8 cellular contexts compared by ENCODE assay signal in the genomic region with DNA sequence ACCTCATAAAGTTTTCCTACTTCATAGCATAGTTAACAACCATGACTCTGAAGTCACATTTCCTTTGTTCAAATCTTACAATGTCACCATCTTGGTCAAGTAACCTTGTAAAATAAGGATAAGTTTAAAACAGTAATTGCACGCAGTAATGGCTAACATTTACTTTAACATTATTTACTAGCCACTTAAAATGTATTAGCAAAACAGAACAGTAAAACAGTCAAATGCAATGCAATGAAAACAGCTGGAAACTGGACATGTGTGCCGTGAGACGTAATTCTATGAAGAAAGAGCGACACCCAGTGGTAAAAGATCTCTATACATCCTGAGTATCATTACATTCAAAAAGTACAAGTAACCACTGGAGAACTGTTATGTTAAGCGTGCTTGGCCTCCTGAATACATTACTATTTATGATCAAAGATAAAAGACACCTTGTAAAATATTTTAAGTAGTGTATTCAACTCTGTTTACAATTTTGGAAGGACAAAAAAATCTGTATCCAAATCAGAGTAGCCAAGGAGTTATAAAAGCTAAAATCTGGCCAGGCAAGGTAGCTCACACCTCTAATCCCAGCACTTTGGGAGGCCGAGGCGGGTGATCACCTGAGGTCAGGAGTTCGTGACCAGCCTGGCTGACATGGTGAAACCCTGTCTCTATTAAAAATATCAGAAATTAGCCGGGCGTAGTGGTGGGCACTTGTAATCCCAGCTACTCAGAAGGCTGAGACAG. TPM values are rescaled to one million over a fixed set of nuclear protein-coding genes. Genes with fewer than 3 reads are reported as not detected.
A peak's percentile ranks its signal among the peaks of the same experiment; 100 is the strongest.
DNase-seq lines count a peak whose midpoint lies in the region; ATAC-seq, FAIRE-seq and TF ChIP-seq lines count a peak whose summit lies in the region.

No MANE protein-coding gene starts in this region.

- DNase-seq in COLO829 (ENCODE audit: low spot score) (peak; percentile 48), HL-60 (ENCODE audit: low read depth in 1 of 2, low spot score in 1 of 2) (peak; percentile 40 to 43), NCI-H82 (lab: John Stamatoyannopoulos, UW) (peak; percentile 78), bronchial epithelial cell (ENCODE audit: low read depth) (peak; percentile 70), left colon (no peak), tibial nerve (ENCODE audit: low spot score in 2 of 2) (peak in 1 of 2 donors; percentile 58)
- no peak for DNase-seq in stimulated activated CD4-positive, alpha-beta T cell treated with anti-CD3 and anti-CD28 coated beads, Interleukin-4, amount 100 ng/mL, for 24 hours

- no peak for TF ChIP-seq POLR2A in tibial nerve (IDR thresholded peaks at IDR 0.05)

- no peaks in the 10 kb centered on the region for H3K9me3 ChIP-seq in tibial nerve

- H3K36me3 ChIP-seq in bronchial epithelial cell (ENCODE audit: control insufficient read depth, insufficient read depth, low read length) = no peaks in the 10 kb centered on the region
- peaks cover 0 to 51% (median 4%) of the 10 kb centered on the region in 3 donors for H3K36me3 ChIP-seq in tibial nerve

- H3K4me3 ChIP-seq in HL-60 (replicated peaks; ENCODE audit: insufficient read depth, low read length) = no peak overlapping the region
- no peak overlapping the region for H3K4me3 ChIP-seq in bronchial epithelial cell (ENCODE audit: low read depth, low read length)
- H3K4me3 ChIP-seq in tibial nerve = no peak overlapping the region

- no peak for FAIRE-seq in bronchial epithelial cell (lab: Jason Lieb, UNC)

- TF ChIP-seq EP300 in tibial nerve (IDR thresholded peaks at IDR 0.05) = no peak

- peak; percentile 91 for ATAC-seq in GM19043 (IDR thresholded peaks at IDR 0.05; ENCODE audit: low read depth, unreplicated experiment)
- peak; percentile 93 for ATAC-seq in left colon

- H3K4me1 ChIP-seq in tibial nerve = no peaks in the 10 kb centered on the region

- H3K27ac ChIP-seq in HL-60 (replicated peaks) (no peak overlapping the region), tibial nerve (no peak overlapping the region)

- TF ChIP-seq CTCF in HL-60 (IDR thresholded peaks at IDR 0.05; ENCODE audit: insufficient read depth, low read length) (peak; percentile 55), bronchial epithelial cell (IDR thresholded peaks at IDR 0.05; ENCODE audit: insufficient read depth, low read length, severe bottlenecking) (peak; percentile 58), tibial nerve (IDR thresholded peaks at IDR 0.05) (peak; percentile 57 to 67 (median 58))

- intact Hi-C loops in left colon (cut with DNase I, micrococcal nuclease) = no loop called here

- WGBS in tibial nerve, 2 donors = 38 to 49% methylated on average over 10 of the region's 10 CpGs

- H3K27me3 ChIP-seq in HL-60 (ENCODE audit: insufficient read depth, poor library complexity, severe bottlenecking) (no peaks in the 10 kb centered on the region), bronchial epithelial cell (ENCODE audit: control insufficient read depth, insufficient read depth, low read length) (no peaks in the 10 kb centered on the region), tibial nerve (no peaks in the 10 kb centered on the region)

RNA-seq across cellular contexts. Expression of a gene that starts 27.2 kb away (rescaled TPM):
- total RNA-seq in bronchial epithelial cell = 17.9 and 22.5 TPM in 2 replicates
- 10 to 100 TPM; 44.8 to 50.7 TPM for total RNA-seq in left colon
- total RNA-seq in tibial nerve = 10 to 100 TPM; 18.3 to 24.5 (median 23.5) TPM

Comparison
In these comparisons a context has a peak if more than half of its experiments do, and no peak if none do; other contexts are left out.
1. DNase-seq: peak in COLO829 (single experiment), HL-60 (2 of 2), NCI-H82 (single experiment) and bronchial epithelial cell (single experiment); none in left colon (0 of 2) and stimulated activated CD4-positive, alpha-beta T cell treated with anti-CD3 and anti-CD28 coated beads, Interleukin-4, amount 100 ng/mL, for 24 hours (single experiment).
2. Peak in every context shown above with its lines, with median percentiles within 50 percentile points of each other: CTCF ChIP-seq.